10 cellular contexts compared by ENCODE assay signal in the genomic region with DNA sequence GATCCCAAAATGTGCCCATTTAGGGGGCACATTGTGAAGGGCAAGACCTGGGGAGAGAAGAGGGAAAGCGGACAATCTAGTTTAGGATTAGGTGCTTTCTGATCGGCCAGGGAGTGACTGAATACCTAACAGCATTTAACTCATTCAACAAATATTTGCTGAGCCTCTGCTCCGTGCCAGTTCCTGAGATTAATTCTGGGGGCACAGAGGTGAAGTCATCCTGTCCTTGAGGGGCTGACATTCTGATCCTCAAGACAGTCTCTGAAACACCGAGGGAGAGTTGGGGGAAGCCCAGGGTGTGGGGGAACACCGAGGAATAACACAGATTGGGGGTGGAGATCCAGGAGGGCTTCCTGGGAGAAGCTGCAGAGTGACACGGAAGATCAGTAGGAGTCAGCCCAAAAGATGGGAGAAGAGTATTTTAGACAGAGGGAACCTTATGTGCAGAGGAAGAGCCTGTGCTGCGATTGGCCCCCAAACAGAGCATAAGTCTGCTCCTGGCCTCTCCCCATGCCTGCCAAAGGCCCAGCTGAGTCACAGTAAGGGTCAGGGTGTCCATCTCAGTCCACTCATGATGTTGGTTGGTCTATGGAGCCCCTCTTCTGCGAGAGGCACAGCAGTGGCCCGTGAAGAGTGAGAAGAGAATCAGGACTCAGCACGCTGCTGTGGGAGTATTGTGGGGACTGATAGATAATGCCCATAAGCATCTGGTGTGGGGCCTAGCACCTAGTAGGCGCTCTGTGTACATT.
DNase-seq lines count a peak whose midpoint lies in the region; ATAC-seq lines count a peak whose summit lies in the region.
"Had no signal": no experiment of that assay in that cellular context is flagged by ENCODE, and none has a peak within 500 bp of the region (broad histone marks: within the 10 kb centered on the region; RNA-seq: fewer than 3 reads in every experiment).

No MANE protein-coding gene starts in this region.

- intact Hi-C loops in Right ventricle myocardium superior (cut with DNase I), result no loop called here
- intact Hi-C loops in cardiac septum (cut with DNase I), result loop anchor here (1.0 to 2.0 kb wide), 3 partner anchors 51 to 64 kb away; a partner anchor contains a TSS
- intact Hi-C loops in aorta (cut with DNase I), result loop anchor here (1.0 to 5.0 kb wide), 4 partner anchors 33 to 150 kb away; a partner anchor contains a TSS

- no peaks in the 10 kb centered on the region for H3K9me3 ChIP-seq in muscle layer of duodenum (ENCODE audit: control insufficient read depth in 1 of 2, low read length in 2 of 2)
- no peaks in the 10 kb centered on the region for H3K9me3 ChIP-seq in aorta (ENCODE audit: control insufficient read depth, low read length)

- H3K4me1 ChIP-seq in muscle layer of duodenum (ENCODE audit: control insufficient read depth in 1 of 2, insufficient read depth in 2 of 2, low read length in 2 of 2), result peaks cover 0 to 40% of the 10 kb centered on the region in 2 donors
- H3K4me1 ChIP-seq in aorta (ENCODE audit: control insufficient read depth in 1 of 2, insufficient read depth in 2 of 2, low read length in 2 of 2), result peaks cover 0 to 10% of the 10 kb centered on the region in 2 donors

- DNase-seq in Right ventricle myocardium superior (no peak), cardiac septum (ENCODE audit: low spot score) (no peak), aorta (peak in 1 of 2 donors; percentile 73), NCI-H1417 (lab: John Stamatoyannopoulos, UW) (no peak), NCI-H446 treated with DMSO at 0.1 percent for 48 hours (lab: John Stamatoyannopoulos, UW) (no peak)
- DNase-seq: NCI-H1436, T-helper 2 cell had no signal

- H3K27me3 ChIP-seq in muscle layer of duodenum (ENCODE audit: low read depth, low read length) (no peaks in the 10 kb centered on the region), aorta (ENCODE audit: control insufficient read depth in 1 of 2, insufficient read depth in 2 of 2, low read length in 1 of 2) (no peaks in the 10 kb centered on the region)

- H3K4me3 ChIP-seq in muscle layer of duodenum (ENCODE audit: low read depth in 1 of 2, low read length in 2 of 2) (peak overlapping the region; percentile 64), aorta (ENCODE audit: low read length in 2 of 2) (peak overlapping the region; percentile 1 to 15)

- H3K27ac ChIP-seq in muscle layer of duodenum (ENCODE audit: low read length) (peak overlapping the region; percentile 87), aorta (ENCODE audit: low read depth in 1 of 2, low read length in 2 of 2) (peak overlapping the region; percentile 43 to 78)

- 69 to 70% methylated on average over 11 of the region's 11 CpGs for WGBS in aorta, 2 donors

- H3K36me3 ChIP-seq in muscle layer of duodenum (ENCODE audit: control insufficient read depth in 1 of 2, insufficient read depth in 2 of 2, low read length in 2 of 2) (no peaks in the 10 kb centered on the region), aorta (ENCODE audit: control insufficient read depth in 1 of 2, insufficient read depth in 2 of 2, low read length in 1 of 2) (no peaks in the 10 kb centered on the region)

- ATAC-seq in Right ventricle myocardium superior (ENCODE audit: poor library complexity), result peak; percentile 3
- ATAC-seq in esophagus mucosa, result peak; percentile 25
- no peak for ATAC-seq in aorta (ENCODE audit: low FRiP score)
- no peak for ATAC-seq in GM18909 (IDR thresholded peaks at IDR 0.05; ENCODE audit: poor library complexity, unreplicated experiment)

Comparison
In these comparisons a context has a peak if more than half of its experiments do, and no peak if none do; other contexts are left out.
1. ATAC-seq: peak in Right ventricle myocardium superior (single experiment) and esophagus mucosa (single experiment); none in aorta (single experiment) and GM18909 (single experiment).